Comparison of ENCODE assay signal across 1 cellular context in genomic region chr2:8126783-8127182, GRCh38.
TF ChIP-seq lines count a peak whose summit lies in the region.

No MANE protein-coding gene starts in this region.

TF ChIP-seq in HepG2, 621 proteins besides CTCF, POLR2A, EP300 and RAD21 (continued from another document and continues in another):
- TF ChIP-seq ZNF253 (CRISPR knock-in tag; IDR thresholded peaks at IDR 0.05; ENCODE audit: borderline replicate concordance) (no peak), PRDM10 (CRISPR knock-in tag; IDR thresholded peaks at IDR 0.05; ENCODE audit: low read depth) (no peak), TARDBP (CRISPR knock-in tag; IDR thresholded peaks at IDR 0.05) (no peak), PRMT3 (CRISPR knock-in tag; IDR thresholded peaks at IDR 0.05; ENCODE audit: borderline replicate concordance, low read depth) (no peak), ZNF3 (CRISPR knock-in tag; IDR thresholded peaks at IDR 0.05) (no peak), ZMAT3 (CRISPR knock-in tag; conservative IDR thresholded peaks at IDR 0.05) (peak; percentile 85), PREB (CRISPR knock-in tag; IDR thresholded peaks at IDR 0.05) (no peak), STAT5B (CRISPR knock-in tag; IDR thresholded peaks at IDR 0.05) (no peak), ZNF749 (CRISPR knock-in tag; IDR thresholded peaks at IDR 0.05; ENCODE audit: borderline replicate concordance) (no peak), RNF2 (conservative IDR thresholded peaks at IDR 0.05; ENCODE audit: low read depth) (no peak; the same call in 1 of the 2 replicates), STAG1 (CRISPR knock-in tag; IDR thresholded peaks at IDR 0.05) (0 out of 2 replicates have a peak, but pooled peaks have one; percentile 17), ARID2 (CRISPR knock-in tag; IDR thresholded peaks at IDR 0.05; ENCODE audit: borderline replicate concordance) (no peak), NFE2L1 (CRISPR knock-in tag; IDR thresholded peaks at IDR 0.05; ENCODE audit: borderline replicate concordance) (no peak), MYNN (CRISPR knock-in tag; IDR thresholded peaks at IDR 0.05; ENCODE audit: low read depth) (no peak), FOXK1 (CRISPR knock-in tag; IDR thresholded peaks at IDR 0.05; ENCODE audit: borderline replicate concordance, low read depth) (peak; percentile 40; the same call in 1 of the 2 replicates), DDIT3 (CRISPR knock-in tag; IDR thresholded peaks at IDR 0.05) (no peak), SPEN (CRISPR knock-in tag; IDR thresholded peaks at IDR 0.05; ENCODE audit: low read depth) (no peak), ZSCAN31 (CRISPR knock-in tag; IDR thresholded peaks at IDR 0.05; ENCODE audit: low read depth) (peak; percentile 36; the same call in 1 of the 2 replicates), DR1 (CRISPR knock-in tag; IDR thresholded peaks at IDR 0.05) (no peak), MAF1 (CRISPR knock-in tag; IDR thresholded peaks at IDR 0.05; ENCODE audit: borderline replicate concordance) (no peak), HIC2 (CRISPR knock-in tag; IDR thresholded peaks at IDR 0.05; ENCODE audit: low read depth) (no peak), CC2D1A (CRISPR knock-in tag; IDR thresholded peaks at IDR 0.05) (no peak), ZNF143 (CRISPR knock-in tag; IDR thresholded peaks at IDR 0.05) (peak; percentile 66), PPARG (CRISPR knock-in tag; conservative IDR thresholded peaks at IDR 0.05) (peak; percentile 94), GABPB1 (CRISPR knock-in tag; IDR thresholded peaks at IDR 0.05) (no peak), ZNF180 (CRISPR knock-in tag; IDR thresholded peaks at IDR 0.05; ENCODE audit: borderline replicate concordance, low read depth) (no peak), TAF15 (IDR thresholded peaks at IDR 0.05; ENCODE audit: low read depth, low read length, poor library complexity, severe bottlenecking) (no peak), ZNF207 (IDR thresholded peaks at IDR 0.05; ENCODE audit: borderline replicate concordance) (no peak), ZNF225 (CRISPR knock-in tag; IDR thresholded peaks at IDR 0.05) (no peak)
- TF ChIP-seq, protein P1, sequence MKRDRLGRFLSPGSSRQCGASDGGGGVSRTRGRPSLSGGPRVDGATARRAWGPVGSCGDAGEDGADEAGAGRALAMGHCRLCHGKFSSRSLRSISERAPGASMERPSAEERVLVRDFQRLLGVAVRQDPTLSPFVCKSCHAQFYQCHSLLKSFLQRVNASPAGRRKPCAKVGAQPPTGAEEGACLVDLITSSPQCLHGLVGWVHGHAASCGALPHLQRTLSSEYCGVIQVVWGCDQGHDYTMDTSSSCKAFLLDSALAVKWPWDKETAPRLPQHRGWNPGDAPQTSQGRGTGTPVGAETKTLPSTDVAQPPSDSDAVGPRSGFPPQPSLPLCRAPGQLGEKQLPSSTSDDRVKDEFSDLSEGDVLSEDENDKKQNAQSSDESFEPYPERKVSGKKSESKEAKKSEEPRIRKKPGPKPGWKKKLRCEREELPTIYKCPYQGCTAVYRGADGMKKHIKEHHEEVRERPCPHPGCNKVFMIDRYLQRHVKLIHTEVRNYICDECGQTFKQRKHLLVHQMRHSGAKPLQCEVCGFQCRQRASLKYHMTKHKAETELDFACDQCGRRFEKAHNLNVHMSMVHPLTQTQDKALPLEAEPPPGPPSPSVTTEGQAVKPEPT (CRISPR knock-in tag; IDR thresholded peaks at IDR 0.05; ENCODE audit: low read depth) = no peak
- TF ChIP-seq, protein P2, sequence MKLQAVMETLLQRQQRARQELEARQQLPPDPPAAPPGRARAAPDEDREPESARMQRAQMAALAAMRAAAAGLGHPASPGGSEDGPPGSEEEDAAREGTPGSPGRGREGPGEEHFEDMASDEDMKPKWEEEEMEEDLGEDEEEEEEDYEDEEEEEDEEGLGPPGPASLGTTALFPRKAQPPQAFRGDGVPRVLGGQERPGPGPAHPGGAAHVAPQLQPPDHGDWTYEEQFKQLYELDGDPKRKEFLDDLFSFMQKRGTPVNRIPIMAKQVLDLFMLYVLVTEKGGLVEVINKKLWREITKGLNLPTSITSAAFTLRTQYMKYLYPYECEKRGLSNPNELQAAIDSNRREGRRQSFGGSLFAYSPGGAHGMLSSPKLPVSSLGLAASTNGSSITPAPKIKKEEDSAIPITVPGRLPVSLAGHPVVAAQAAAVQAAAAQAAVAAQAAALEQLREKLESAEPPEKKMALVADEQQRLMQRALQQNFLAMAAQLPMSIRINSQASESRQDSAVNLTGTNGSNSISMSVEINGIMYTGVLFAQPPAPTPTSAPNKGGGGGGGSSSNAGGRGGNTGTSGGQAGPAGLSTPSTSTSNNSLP (IDR thresholded peaks at IDR 0.05; ENCODE audit: low read depth, low read length) = no peak
- TF ChIP-seq, protein P3, sequence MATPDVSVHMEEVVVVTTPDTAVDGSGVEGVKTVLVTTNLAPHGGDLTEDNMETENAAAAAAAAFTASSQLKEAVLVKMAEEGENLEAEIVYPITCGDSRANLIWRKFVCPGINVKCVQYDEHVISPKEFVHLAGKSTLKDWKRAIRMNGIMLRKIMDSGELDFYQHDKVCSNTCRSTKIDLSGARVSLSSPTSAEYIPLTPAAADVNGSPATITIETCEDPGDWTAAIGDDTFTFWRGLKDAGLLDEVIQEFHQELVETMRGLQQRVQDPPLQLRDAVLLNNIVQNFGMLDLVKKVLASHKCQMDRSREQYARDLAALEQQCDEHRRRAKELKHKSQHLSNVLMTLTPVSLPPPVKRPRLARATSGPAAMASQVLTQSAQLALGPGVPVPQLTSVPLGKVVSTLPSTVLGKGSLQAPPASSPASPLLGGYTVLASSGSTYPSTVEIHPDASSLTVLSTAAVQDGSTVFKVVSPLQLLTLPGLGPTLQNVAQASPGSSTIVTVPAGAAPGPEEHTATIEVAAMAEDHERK (CRISPR knock-in tag; IDR thresholded peaks at IDR 0.05; ENCODE audit: low read depth) = no peak
- TF ChIP-seq, protein P4, sequence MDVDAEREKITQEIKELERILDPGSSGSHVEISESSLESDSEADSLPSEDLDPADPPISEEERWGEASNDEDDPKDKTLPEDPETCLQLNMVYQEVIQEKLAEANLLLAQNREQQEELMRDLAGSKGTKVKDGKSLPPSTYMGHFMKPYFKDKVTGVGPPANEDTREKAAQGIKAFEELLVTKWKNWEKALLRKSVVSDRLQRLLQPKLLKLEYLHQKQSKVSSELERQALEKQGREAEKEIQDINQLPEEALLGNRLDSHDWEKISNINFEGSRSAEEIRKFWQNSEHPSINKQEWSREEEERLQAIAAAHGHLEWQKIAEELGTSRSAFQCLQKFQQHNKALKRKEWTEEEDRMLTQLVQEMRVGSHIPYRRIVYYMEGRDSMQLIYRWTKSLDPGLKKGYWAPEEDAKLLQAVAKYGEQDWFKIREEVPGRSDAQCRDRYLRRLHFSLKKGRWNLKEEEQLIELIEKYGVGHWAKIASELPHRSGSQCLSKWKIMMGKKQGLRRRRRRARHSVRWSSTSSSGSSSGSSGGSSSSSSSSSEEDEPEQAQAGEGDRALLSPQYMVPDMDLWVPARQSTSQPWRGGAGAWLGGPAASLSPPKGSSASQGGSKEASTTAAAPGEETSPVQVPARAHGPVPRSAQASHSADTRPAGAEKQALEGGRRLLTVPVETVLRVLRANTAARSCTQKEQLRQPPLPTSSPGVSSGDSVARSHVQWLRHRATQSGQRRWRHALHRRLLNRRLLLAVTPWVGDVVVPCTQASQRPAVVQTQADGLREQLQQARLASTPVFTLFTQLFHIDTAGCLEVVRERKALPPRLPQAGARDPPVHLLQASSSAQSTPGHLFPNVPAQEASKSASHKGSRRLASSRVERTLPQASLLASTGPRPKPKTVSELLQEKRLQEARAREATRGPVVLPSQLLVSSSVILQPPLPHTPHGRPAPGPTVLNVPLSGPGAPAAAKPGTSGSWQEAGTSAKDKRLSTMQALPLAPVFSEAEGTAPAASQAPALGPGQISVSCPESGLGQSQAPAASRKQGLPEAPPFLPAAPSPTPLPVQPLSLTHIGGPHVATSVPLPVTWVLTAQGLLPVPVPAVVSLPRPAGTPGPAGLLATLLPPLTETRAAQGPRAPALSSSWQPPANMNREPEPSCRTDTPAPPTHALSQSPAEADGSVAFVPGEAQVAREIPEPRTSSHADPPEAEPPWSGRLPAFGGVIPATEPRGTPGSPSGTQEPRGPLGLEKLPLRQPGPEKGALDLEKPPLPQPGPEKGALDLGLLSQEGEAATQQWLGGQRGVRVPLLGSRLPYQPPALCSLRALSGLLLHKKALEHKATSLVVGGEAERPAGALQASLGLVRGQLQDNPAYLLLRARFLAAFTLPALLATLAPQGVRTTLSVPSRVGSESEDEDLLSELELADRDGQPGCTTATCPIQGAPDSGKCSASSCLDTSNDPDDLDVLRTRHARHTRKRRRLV (CRISPR knock-in tag; IDR thresholded peaks at IDR 0.05) = no peak
- TF ChIP-seq, protein P5, sequence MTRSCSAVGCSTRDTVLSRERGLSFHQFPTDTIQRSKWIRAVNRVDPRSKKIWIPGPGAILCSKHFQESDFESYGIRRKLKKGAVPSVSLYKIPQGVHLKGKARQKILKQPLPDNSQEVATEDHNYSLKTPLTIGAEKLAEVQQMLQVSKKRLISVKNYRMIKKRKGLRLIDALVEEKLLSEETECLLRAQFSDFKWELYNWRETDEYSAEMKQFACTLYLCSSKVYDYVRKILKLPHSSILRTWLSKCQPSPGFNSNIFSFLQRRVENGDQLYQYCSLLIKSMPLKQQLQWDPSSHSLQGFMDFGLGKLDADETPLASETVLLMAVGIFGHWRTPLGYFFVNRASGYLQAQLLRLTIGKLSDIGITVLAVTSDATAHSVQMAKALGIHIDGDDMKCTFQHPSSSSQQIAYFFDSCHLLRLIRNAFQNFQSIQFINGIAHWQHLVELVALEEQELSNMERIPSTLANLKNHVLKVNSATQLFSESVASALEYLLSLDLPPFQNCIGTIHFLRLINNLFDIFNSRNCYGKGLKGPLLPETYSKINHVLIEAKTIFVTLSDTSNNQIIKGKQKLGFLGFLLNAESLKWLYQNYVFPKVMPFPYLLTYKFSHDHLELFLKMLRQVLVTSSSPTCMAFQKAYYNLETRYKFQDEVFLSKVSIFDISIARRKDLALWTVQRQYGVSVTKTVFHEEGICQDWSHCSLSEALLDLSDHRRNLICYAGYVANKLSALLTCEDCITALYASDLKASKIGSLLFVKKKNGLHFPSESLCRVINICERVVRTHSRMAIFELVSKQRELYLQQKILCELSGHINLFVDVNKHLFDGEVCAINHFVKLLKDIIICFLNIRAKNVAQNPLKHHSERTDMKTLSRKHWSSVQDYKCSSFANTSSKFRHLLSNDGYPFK (CRISPR knock-in tag; IDR thresholded peaks at IDR 0.05; ENCODE audit: borderline replicate concordance) = no peak
- TF ChIP-seq, protein P6, sequence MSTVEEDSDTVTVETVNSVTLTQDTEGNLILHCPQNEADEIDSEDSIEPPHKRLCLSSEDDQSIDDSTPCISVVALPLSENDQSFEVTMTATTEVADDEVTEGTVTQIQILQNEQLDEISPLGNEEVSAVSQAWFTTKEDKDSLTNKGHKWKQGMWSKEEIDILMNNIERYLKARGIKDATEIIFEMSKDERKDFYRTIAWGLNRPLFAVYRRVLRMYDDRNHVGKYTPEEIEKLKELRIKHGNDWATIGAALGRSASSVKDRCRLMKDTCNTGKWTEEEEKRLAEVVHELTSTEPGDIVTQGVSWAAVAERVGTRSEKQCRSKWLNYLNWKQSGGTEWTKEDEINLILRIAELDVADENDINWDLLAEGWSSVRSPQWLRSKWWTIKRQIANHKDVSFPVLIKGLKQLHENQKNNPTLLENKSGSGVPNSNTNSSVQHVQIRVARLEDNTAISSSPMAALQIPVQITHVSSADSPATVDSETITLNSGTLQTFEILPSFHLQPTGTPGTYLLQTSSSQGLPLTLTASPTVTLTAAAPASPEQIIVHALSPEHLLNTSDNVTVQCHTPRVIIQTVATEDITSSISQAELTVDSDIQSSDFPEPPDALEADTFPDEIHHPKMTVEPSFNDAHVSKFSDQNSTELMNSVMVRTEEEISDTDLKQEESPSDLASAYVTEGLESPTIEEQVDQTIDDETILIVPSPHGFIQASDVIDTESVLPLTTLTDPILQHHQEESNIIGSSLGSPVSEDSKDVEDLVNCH (CRISPR knock-in tag; IDR thresholded peaks at IDR 0.05) = no peak
